ENCODE assay signal across 24 cellular contexts in the genomic region with DNA sequence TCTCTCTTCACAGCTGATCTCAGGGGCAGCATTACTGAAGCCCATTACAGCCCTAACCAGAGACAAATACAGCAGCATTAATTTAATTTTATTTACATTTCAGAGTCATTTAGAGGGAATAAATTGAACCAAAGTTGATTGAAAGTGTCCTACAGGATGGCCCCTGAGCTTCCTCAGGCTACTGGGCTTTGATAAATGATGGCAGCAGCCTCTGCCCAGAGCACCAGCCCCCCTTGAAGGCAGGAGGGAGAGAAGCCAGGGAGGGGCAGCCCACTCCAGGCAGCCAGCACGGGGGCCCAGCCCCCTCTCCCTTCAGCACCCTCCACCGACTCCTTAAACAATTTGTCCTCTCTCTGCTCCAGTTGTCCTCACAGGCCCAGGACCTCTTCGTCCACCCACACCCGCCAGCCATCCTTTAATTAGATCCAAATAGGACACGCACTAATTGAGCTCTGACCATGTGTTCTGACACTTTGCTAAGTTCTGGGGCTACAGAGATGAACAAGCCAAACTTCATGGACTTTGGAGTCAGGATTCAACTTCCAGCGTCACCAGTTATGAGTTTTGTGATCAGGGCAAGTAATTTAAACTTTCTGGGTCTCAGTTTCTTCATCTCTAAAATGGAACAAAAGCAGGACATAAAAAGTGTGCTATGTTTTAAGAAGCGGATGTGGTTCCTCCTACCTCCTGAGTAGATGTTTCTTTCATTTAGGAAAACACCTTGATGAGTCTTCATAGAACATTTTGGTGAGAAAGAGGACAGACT. TPM values are rescaled to one million over a fixed set of nuclear protein-coding genes. Genes with fewer than 3 reads are reported as not detected.
DNase-seq lines count a peak whose midpoint lies in the region; ATAC-seq, FAIRE-seq and TF ChIP-seq lines count a peak whose summit lies in the region.
"Had no signal": no experiment of that assay in that cellular context is flagged by ENCODE, and none has a peak within 500 bp of the region (broad histone marks: within the 10 kb centered on the region; RNA-seq: fewer than 3 reads in every experiment).

No MANE protein-coding gene starts in this region.

- H2BK5ac ChIP-seq in H1 (ENCODE audit: low read depth, low read length): no peak overlapping the region
- no peak overlapping the region for H2BK5ac ChIP-seq in mesenchymal stem cell (ENCODE audit: low read depth, low read length, poor library complexity, severe bottlenecking)

- H3K36me3 ChIP-seq in HepG2 (replicated peaks in 1 of 2; ENCODE audit: control insufficient read depth in 1 of 2, insufficient read depth in 2 of 2, low read length in 2 of 2) (no peaks in the 10 kb centered on the region), right lobe of liver (no peaks in the 10 kb centered on the region), H1 (ENCODE audit: control insufficient read depth in 2 of 4, insufficient read depth in 4 of 4, low read length in 3 of 4) (no peaks in the 10 kb centered on the region), mesenchymal stem cell (ENCODE audit: control insufficient read depth in 1 of 2, insufficient read depth in 2 of 2, low read depth in 1 of 2, low read length in 2 of 2) (no peaks in the 10 kb centered on the region)
- H3K36me3 ChIP-seq: HAP-1 had no signal

- BruUV-seq in HepG2 (replicated peaks; lab: Mats Ljungman, UMichigan): no TSS peak

- no peak overlapping the region for H4K5ac ChIP-seq in H1 (ENCODE audit: insufficient read length, low read depth, low read length)

- 23% methylated on average over 7 of the region's 7 CpGs for WGBS in HepG2 (ENCODE audit: low lambda C conversion rate)
- 71% methylated on average over 6 of the region's 7 CpGs for WGBS in right lobe of liver (ENCODE audit: insufficient coverage, low coverage, low lambda C conversion rate, missing lambda C conversion rate)
- 90% methylated on average over 6 of the region's 7 CpGs; no CpG with 5 or more reads in 1 of the 2 experiments for WGBS in H1 (ENCODE audit: extremely low coverage in 1 of 2, insufficient coverage in 1 of 2, insufficient read length in 1 of 2, insufficient replicate concordance in 2 of 2, low coverage in 1 of 2, low lambda C conversion rate in 2 of 2, missing lambda C conversion rate in 1 of 2), 2 experiments
- 85% methylated on average over 7 of the region's 7 CpGs for WGBS in mesenchymal stem cell

- no peak overlapping the region for H3K9ac ChIP-seq in HepG2 (ENCODE audit: insufficient read depth, low read depth, low read length)
- H3K9ac ChIP-seq in H1 (replicated peaks in 1 of 4; ENCODE audit: extremely low read depth in 1 of 4, low read depth in 3 of 4, low read length in 3 of 4): no peak overlapping the region
- H3K9ac ChIP-seq in mesenchymal stem cell (ENCODE audit: low read length): no peak overlapping the region
- H3K9ac ChIP-seq: GM23248 had no signal

- H3K9me3 ChIP-seq in HepG2 (ENCODE audit: low read length) (no peaks in the 10 kb centered on the region), right lobe of liver (no peaks in the 10 kb centered on the region), H1 (ENCODE audit: insufficient read depth in 2 of 2, low read depth in 1 of 2, low read length in 1 of 2) (no peaks in the 10 kb centered on the region), mesenchymal stem cell (ENCODE audit: control insufficient read depth, low read length) (no peaks in the 10 kb centered on the region)

- no peaks in the 10 kb centered on the region; the same call in 1 of the 2 replicates for H3K23me2 ChIP-seq in H1 (ENCODE audit: low read depth, low read length)

- H3K27me3 ChIP-seq in HepG2 (ENCODE audit: control insufficient read depth in 1 of 2, insufficient read depth in 2 of 2, low read length in 2 of 2) (no peaks in the 10 kb centered on the region), right lobe of liver (no peaks in the 10 kb centered on the region), H1 (replicated peaks in 1 of 4; ENCODE audit: control insufficient read depth in 3 of 4, extremely low read depth in 1 of 4, insufficient read depth in 3 of 4, low read length in 3 of 4) (peaks cover 0 to 2% (median 0%) of the 10 kb centered on the region in 4 experiments; a peak in 1 of 7 replicates), mesenchymal stem cell (ENCODE audit: control insufficient read depth in 1 of 2, insufficient read depth in 1 of 2, low read length in 2 of 2) (peaks cover 0 to 5% of the 10 kb centered on the region in 2 experiments)

- no peaks in the 10 kb centered on the region for H3K79me1 ChIP-seq in H1 (ENCODE audit: low read depth, low read length)
- H3K79me1 ChIP-seq in mesenchymal stem cell (replicated peaks; ENCODE audit: low read length, poor library complexity, severe bottlenecking): no peaks in the 10 kb centered on the region

- H4K20me1 ChIP-seq in HepG2 (ENCODE audit: insufficient read depth, low read length) (no peaks in the 10 kb centered on the region), H1 (replicated peaks in 1 of 2; ENCODE audit: control insufficient read depth in 1 of 2, insufficient read depth in 2 of 2, low read length in 2 of 2) (no peaks in the 10 kb centered on the region)

- H3K4ac ChIP-seq in H1 (replicated peaks; ENCODE audit: insufficient read length, low read depth, low read length) (no peak overlapping the region), mesenchymal stem cell (ENCODE audit: low read depth in 1 of 2, low read length in 2 of 2) (no peak overlapping the region)

- H2BK120ac ChIP-seq in H1 (replicated peaks; ENCODE audit: low read depth, low read length) (no peak overlapping the region), mesenchymal stem cell (ENCODE audit: low read depth, low read length) (no peak overlapping the region)

- DNase-seq in HepG2 (ENCODE audit: low spot score) (no peak), right lobe of liver (no peak), H1 (ENCODE audit: low read depth in 1 of 2, low spot score in 2 of 2) (no peak), mesenchymal stem cell (no peak), kidney glomerular epithelial cell (lab: John Stamatoyannopoulos, UW) (no peak), activated T-cell treated with anti-CD3 and anti-CD28 coated beads for 4 hours (no peak)
- DNase-seq: 8988T; ACHN; CD4-positive, CD25-positive, alpha-beta regulatory T cell; GM23248; HFFc6; Karpas-422; NCI-H1092; NCI-H1417 treated with DMSO at 0.1 percent for 48 hours; NCI-H1694 treated with DMSO at 0.1 percent for 48 hours; NCI-H2081; NCI-H2227 treated with DMSO at 0.1 percent for 48 hours; NCI-H526 treated with DMSO at 0.1 percent for 48 hours; SHP77 had no signal

- FAIRE-seq in HepG2 (lab: Jason Lieb, UNC) (no peak), H1 (lab: Jason Lieb, UNC) (no peak)
- FAIRE-seq: GM18507 had no signal

- TF ChIP-seq EP300 in HepG2 (IDR thresholded peaks at IDR 0.05; ENCODE audit: low read depth in 2 of 2, low read length in 2 of 2): no peak
- TF ChIP-seq EP300 in HepG2 (CRISPR knock-in tag; IDR thresholded peaks at IDR 0.05; ENCODE audit: borderline replicate concordance): no peak
- TF ChIP-seq EP300 in H1 (IDR thresholded peaks at IDR 0.05; ENCODE audit: borderline replicate concordance in 1 of 2, low read depth in 2 of 2, low read length in 2 of 2): no peak

- TF ChIP-seq POLR2A in HepG2 (IDR thresholded peaks at IDR 0.05; ENCODE audit: insufficient read depth in 1 of 2, low read depth in 2 of 2, low read length in 2 of 2) (no peak), right lobe of liver (IDR thresholded peaks at IDR 0.05) (no peak), H1 (IDR thresholded peaks at IDR 0.05; ENCODE audit: control extremely low read depth in 1 of 2, low read depth in 2 of 2, low read length in 2 of 2) (no peak)

- H3K18ac ChIP-seq in H1 (ENCODE audit: extremely low read depth, low read length) (no peak overlapping the region), mesenchymal stem cell (ENCODE audit: low read depth in 1 of 2, low read length in 2 of 2) (no peak overlapping the region)

- H3K56ac ChIP-seq in H1 (replicated peaks; ENCODE audit: insufficient read length, low read depth, low read length): no peak overlapping the region

- no peak overlapping the region for H2BK15ac ChIP-seq in H1 (ENCODE audit: low read length)
- H2BK15ac ChIP-seq in mesenchymal stem cell (ENCODE audit: low read depth, poor library complexity, severe bottlenecking): peak overlapping the region; percentile 33

- H4K91ac ChIP-seq in H1 (replicated peaks; ENCODE audit: insufficient read length, low read length): no peak overlapping the region
- no peak overlapping the region for H4K91ac ChIP-seq in mesenchymal stem cell (ENCODE audit: low read length)

- no peak overlapping the region for H2BK20ac ChIP-seq in H1 (ENCODE audit: low read length)

- H2BK12ac ChIP-seq in H1 (ENCODE audit: low read depth, low read length) (no peak overlapping the region), mesenchymal stem cell (ENCODE audit: low read length in 2 of 2) (no peak overlapping the region)

- H3K4me3 ChIP-seq in HepG2 (replicated peaks in 1 of 3; ENCODE audit: insufficient read depth in 1 of 3, low read depth in 2 of 3, low read length in 3 of 3): no peak overlapping the region
- H3K4me3 ChIP-seq in right lobe of liver: no peak overlapping the region
- no peak overlapping the region for H3K4me3 ChIP-seq in H1 (ENCODE audit: extremely low read depth in 1 of 4, insufficient read depth in 2 of 4, low read depth in 3 of 4, low read length in 4 of 4)
- no peak overlapping the region for H3K4me3 ChIP-seq in mesenchymal stem cell (ENCODE audit: insufficient read depth in 1 of 2, low read depth in 1 of 2, low read length in 2 of 2)
- H3K4me3 ChIP-seq: GM23248, HAP-1 had no signal

- in situ Hi-C loops in HepG2 (cut with HindIII; ENCODE audit: extremely low pct_ligation_motif_present, low pct_unique_long_range_greater_than_20kb): no loop called here

- POLR2A ChIA-PET in HepG2 (lab: Yijun Ruan, JAX): interaction anchor here (5.0 kb wide), 1 partner anchor 18 kb away, joined by 73 read pairs; the partner anchor contains the start of gene ZFAND3
- POLR2A ChIA-PET in H1 (lab: Charles Lee; ENCODE audit: partially characterized antibody): interaction anchor here (0.6 to 4.5 kb wide), 2 partner anchors 18 to 207 kb away, joined by 3 to 20 read pairs; partner anchors contain the start of gene ZFAND3

- H3K4me1 ChIP-seq in HepG2 (ENCODE audit: insufficient read depth, low read length) (peaks cover 66% of the 10 kb centered on the region), right lobe of liver (peaks cover 0 to 49% (median 18%) of the 10 kb centered on the region in 4 donors), H1 (replicated peaks in 1 of 4; ENCODE audit: control insufficient read depth in 3 of 4, insufficient read depth in 4 of 4, low read length in 3 of 4) (peaks cover 0 to 3% (median 0%) of the 10 kb centered on the region in 4 experiments; a peak in 1 of 7 replicates), mesenchymal stem cell (ENCODE audit: control insufficient read depth, insufficient read depth, low read depth, low read length) (peaks cover 2% of the 10 kb centered on the region)
- H3K4me1 ChIP-seq: HAP-1 had no signal

- TF ChIP-seq RAD21 in HepG2 (CRISPR knock-in tag; IDR thresholded peaks at IDR 0.05) (no peak), H1 (IDR thresholded peaks at IDR 0.05 in 1 of 2, conservative IDR thresholded peaks at IDR 0.05 in 1 of 2; ENCODE audit: low read depth in 2 of 2, low read length in 2 of 2) (no peak)

- H3K27ac ChIP-seq in HepG2 (ENCODE audit: extremely low read length, insufficient read depth, low read length) (no peak overlapping the region), right lobe of liver (no peak overlapping the region), H1 (ENCODE audit: low read depth, low read length) (no peak overlapping the region), mesenchymal stem cell (ENCODE audit: low read length, poor library complexity, severe bottlenecking) (no peak overlapping the region)
- H3K27ac ChIP-seq: GM23248, HL-60, RWPE1 had no signal

- H3K79me2 ChIP-seq in HepG2 (ENCODE audit: insufficient read depth, low read length): no peaks in the 10 kb centered on the region
- H3K79me2 ChIP-seq in H1 (ENCODE audit: control insufficient read depth in 1 of 2, insufficient read depth in 2 of 2, low read length in 2 of 2): no peaks in the 10 kb centered on the region

- H3K14ac ChIP-seq in H1 (ENCODE audit: insufficient read length) (no peak overlapping the region), mesenchymal stem cell (ENCODE audit: low read length in 2 of 2) (no peak overlapping the region)

- CTCF ChIA-PET in HepG2 (lab: Yijun Ruan, JAX; ENCODE audit: low intra/inter-chr PET ratio, low total read pairs) (no interaction called here), H1 (lab: Charles Lee; ENCODE audit: partially characterized antibody) (interaction anchor here (0.6 to 3.3 kb wide), 6 partner anchors 8 to 673 kb away, joined by 3 to 15 read pairs (median 3); no protein-coding TSS in a partner anchor)

- intact Hi-C loops in HepG2 (cut with micrococcal nuclease; ENCODE audit: unreplicated experiment): no loop called here
- intact Hi-C loops in right lobe of liver (cut with DNase I): no loop called here

- H2AFZ ChIP-seq in HepG2 (ENCODE audit: low read length) (no peak overlapping the region), H1 (ENCODE audit: low read length) (no peak overlapping the region), mesenchymal stem cell (ENCODE audit: low read depth, low read length) (no peak overlapping the region)
- H2AFZ ChIP-seq: GM23248 had no signal

- TF ChIP-seq CTCF in HepG2 (CRISPR knock-in tag; IDR thresholded peaks at IDR 0.05): no peak
- no peak for TF ChIP-seq CTCF in right lobe of liver (IDR thresholded peaks at IDR 0.05)
- TF ChIP-seq CTCF in H1 (IDR thresholded peaks at IDR 0.05; ENCODE audit: control extremely low read depth in 1 of 3, insufficient read depth in 1 of 3, low read depth in 1 of 3, low read length in 3 of 3): no peak

- H4K8ac ChIP-seq in H1 (ENCODE audit: extremely low read depth, insufficient read depth, low read length): no peak overlapping the region
- no peak overlapping the region for H4K8ac ChIP-seq in mesenchymal stem cell (ENCODE audit: low read length)

- H3K4me2 ChIP-seq in HepG2 (ENCODE audit: low read depth, low read length) (peak overlapping the region; percentile 51), H1 (ENCODE audit: insufficient read depth in 1 of 2, low read depth in 2 of 2, low read length in 2 of 2) (no peak overlapping the region), mesenchymal stem cell (ENCODE audit: low read length, poor library complexity, severe bottlenecking) (no peak overlapping the region)

- H3K23ac ChIP-seq in H1 (ENCODE audit: insufficient read length): no peak overlapping the region
- no peak overlapping the region for H3K23ac ChIP-seq in mesenchymal stem cell (ENCODE audit: low read length in 2 of 2)

- ATAC-seq in HepG2 (no peak), right lobe of liver (no peak), HG03342 (IDR thresholded peaks at IDR 0.05; ENCODE audit: unreplicated experiment) (no peak)

- H2AK5ac ChIP-seq in H1 (ENCODE audit: low read depth, low read length) (no peak overlapping the region), mesenchymal stem cell (ENCODE audit: low read length, severe bottlenecking) (no peak overlapping the region)

RNA-seq across cellular contexts. Expression of gene ZFAND3, which starts 18.4 kb away (rescaled TPM):
- 16.4 and 18.9 TPM in 2 replicates for total RNA-seq in HepG2 (2016; rRNA removed; fragmentation: Illumina TruSeq; extraction: Trizol)
- total RNA-seq in HepG2 (2016; cell fraction: cytosol; rRNA removed; fragmentation: Illumina TruSeq; extraction: Trizol; ENCODE audit: low read depth): 5.8 and 9.0 TPM in 2 replicates
- 14.6 and 17.0 TPM in 2 replicates for total RNA-seq in HepG2 (2016; cell fraction: insoluble cytoplasmic fraction; rRNA removed; fragmentation: Illumina TruSeq; extraction: Trizol)
- total RNA-seq in HepG2 (2016; cell fraction: membrane; rRNA removed; fragmentation: Illumina TruSeq; extraction: Trizol): 18.4 and 18.8 TPM in 2 replicates
- 15.4 and 17.1 TPM in 2 replicates for total RNA-seq in HepG2 (2016; cell fraction: nucleus; rRNA removed; fragmentation: Illumina TruSeq; extraction: Trizol)
- polyA plus RNA-seq in HepG2 (2011; rRNA removed): 17.1 and 18.6 TPM in 2 replicates
- polyA plus RNA-seq in HepG2 (2011; cell fraction: cytosol; rRNA removed): 16.2 and 21.9 TPM in 2 replicates
- 10.7 and 11.5 TPM in 2 replicates for polyA plus RNA-seq in HepG2 (2011; cell fraction: nucleus; rRNA removed)
- 101 and 105 TPM in 2 replicates for polyA plus RNA-seq in HepG2 (2012)
- 25.4 and 26.8 TPM in 2 replicates for polyA plus RNA-seq in HepG2 (2016; cell fraction: cytosol; fragmentation: Illumina TruSeq; extraction: Trizol; ENCODE audit: low read depth)
- 56.7 and 68.8 TPM in 2 replicates for polyA plus RNA-seq in HepG2 (2016; cell fraction: insoluble cytoplasmic fraction; fragmentation: Illumina TruSeq; extraction: Trizol; ENCODE audit: low read depth)
- polyA plus RNA-seq in HepG2 (2016; cell fraction: membrane; fragmentation: Illumina TruSeq; extraction: Trizol; ENCODE audit: low read depth): 36.3 and 43.5 TPM in 2 replicates
- polyA plus RNA-seq in HepG2 (2016; cell fraction: nucleus; fragmentation: Illumina TruSeq; extraction: Trizol; ENCODE audit: insufficient read depth, low read depth): 49.1 and 59.9 TPM in 2 replicates
- polyA minus RNA-seq in HepG2 (2011; rRNA and poly(A)+ RNA removed; ENCODE audit: low replicate concordance): 8.2 and 21.8 TPM in 2 replicates
- polyA minus RNA-seq in HepG2 (2011; cell fraction: cytosol; rRNA and poly(A)+ RNA removed): 18.6 and 29.8 TPM in 2 replicates
- 20.0 and 35.3 TPM in 2 replicates for polyA minus RNA-seq in HepG2 (2011; cell fraction: nucleus; rRNA and poly(A)+ RNA removed)
- 10 to 100 TPM; 43.1 to 66.5 (median 53.2) TPM for total RNA-seq in right lobe of liver
- 44.8 and 51.3 TPM in 2 replicates for total RNA-seq in H1 (2021; fragmentation: NEBNext Ultra II Directional; extraction: Animal tissue kit (Norgen Biotek cat#: 25700))
- 13.0 and 19.6 TPM in 2 replicates for polyA plus RNA-seq in H1 (2011; rRNA removed)
- 14.5 TPM for polyA plus RNA-seq in H1 (2011; cell fraction: cytosol; rRNA removed)
- 13.8 TPM for polyA plus RNA-seq in H1 (2011; cell fraction: nucleus; rRNA removed)
- polyA plus RNA-seq in H1 (2012, experiment 1 of 2): 54.3 to 80.1 TPM (median 64.9 TPM) in 4 replicates
- 31.0 TPM for polyA plus RNA-seq in H1 (2012, experiment 2 of 2)
- polyA plus RNA-seq in H1 (2013, experiment 1 of 2): 27.0 TPM
- 25.8 TPM for polyA plus RNA-seq in H1 (2013, experiment 2 of 2)
- 9.4 and 14.3 TPM in 2 replicates for polyA minus RNA-seq in H1 (2011; rRNA and poly(A)+ RNA removed)
- 15.6 TPM for polyA minus RNA-seq in H1 (2011; cell fraction: cytosol; rRNA and poly(A)+ RNA removed)
- 22.2 TPM for polyA minus RNA-seq in H1 (2011; cell fraction: nucleus; rRNA and poly(A)+ RNA removed)
- 84.2 TPM for polyA plus RNA-seq in mesenchymal stem cell (2013, experiment 1 of 2)
- polyA plus RNA-seq in mesenchymal stem cell (2013, experiment 2 of 2): 86.1 TPM

Comparison
In these comparisons a context has a peak if more than half of its experiments do, and no peak if none do; other contexts are left out.
1. Of the 41 proteins assayed by ChIP-seq in both HepG2 and H1: peak only in HepG2: MAX; only in H1: none; in both: KDM1A; in neither: 39.